ENCODE assay signal across 11 cellular contexts in the genomic region with DNA sequence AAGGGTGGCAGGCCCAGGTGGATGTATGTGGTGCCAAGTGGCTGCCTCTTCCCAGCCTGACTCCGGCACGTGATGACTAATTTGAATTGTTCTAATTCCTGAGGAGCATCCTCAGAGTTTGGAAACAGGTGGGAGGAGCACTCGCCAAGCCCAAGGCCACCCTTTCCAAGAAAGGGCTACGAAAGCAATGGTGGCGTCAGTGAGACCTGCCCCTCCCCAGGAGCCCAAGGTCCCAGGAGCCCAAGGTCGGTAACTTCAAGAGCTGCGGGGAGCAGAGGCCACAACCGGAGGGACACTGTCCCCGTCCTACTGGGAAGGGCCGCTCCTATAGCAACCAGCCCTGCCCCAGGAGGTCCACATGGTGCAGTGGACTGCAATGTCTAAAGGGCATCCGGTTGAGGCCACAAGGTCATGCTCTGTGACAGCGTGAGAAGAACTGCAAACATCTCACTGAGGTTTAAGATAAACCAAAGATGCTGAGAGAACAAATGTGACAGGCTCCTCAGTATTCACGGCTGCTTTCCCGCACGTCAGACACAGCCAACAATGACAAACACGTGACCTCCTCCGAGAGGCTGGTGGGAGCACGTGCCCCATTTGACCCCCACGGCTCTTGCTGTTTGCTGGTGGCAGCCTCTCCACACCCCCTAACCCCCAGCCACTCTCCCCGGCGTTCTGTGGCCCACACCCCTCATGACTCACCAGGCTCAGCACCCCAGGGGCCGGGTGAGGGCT.
DNase-seq lines count a peak whose midpoint lies in the region; ATAC-seq and TF ChIP-seq lines count a peak whose summit lies in the region.
"Had no signal": no experiment of that assay in that cellular context is flagged by ENCODE, and none has a peak within 500 bp of the region (broad histone marks: within the 10 kb centered on the region; RNA-seq: fewer than 3 reads in every experiment).

No MANE protein-coding gene starts in this region.

- no peaks in the 10 kb centered on the region for H3K27me3 ChIP-seq in RWPE2 (ENCODE audit: insufficient read depth, poor library complexity, severe bottlenecking)
- no peaks in the 10 kb centered on the region for H3K27me3 ChIP-seq in esophagus squamous epithelium
- no peaks in the 10 kb centered on the region for H3K27me3 ChIP-seq in CD4-positive, alpha-beta T cell (ENCODE audit: control insufficient read depth, insufficient read depth, low read length)
- H3K27me3 ChIP-seq: BLaER1 treated with 17β-estradiol and CSF1 and Interleukin-3, amounts not matched to agents 10 nM and 100 nM had no signal

- DNase-seq in AG10803 (ENCODE audit: low read depth), result peak; percentile 44
- DNase-seq in RWPE2 (ENCODE audit: low spot score), result no peak
- DNase-seq in esophagus squamous epithelium (lab: John Stamatoyannopoulos, UW), result no peak
- no peak for DNase-seq in natural killer cell treated with Interleukin-12 subunit alpha and Interleukin-12 subunit beta and Interleukin-15 and Interleukin-18, amount 100 ng/mL, for 72 hours (ENCODE audit: low spot score)
- DNase-seq in CD4-positive, alpha-beta T cell, result no peak
- DNase-seq in SKM-1 (lab: John Stamatoyannopoulos, UW; ENCODE audit: unreplicated experiment), result no peak
- DNase-seq: activated naive CD4-positive, alpha-beta T cell treated with anti-CD3 and anti-CD28 coated beads for 36 hours; SIG-M5 had no signal

- H3K9me3 Mint-ChIP-seq in natural killer cell treated with Interleukin-12 subunit alpha and Interleukin-12 subunit beta and Interleukin-15 and Interleukin-18, amount 100 ng/mL, for 72 hours, result no peaks in the 10 kb centered on the region
- H3K9me3 Mint-ChIP-seq in CD4-positive, alpha-beta T cell, result no peaks in the 10 kb centered on the region
- H3K9me3 Mint-ChIP-seq: activated naive CD4-positive, alpha-beta T cell treated with anti-CD3 and anti-CD28 coated beads for 36 hours had no signal

- H3K27ac ChIP-seq in RWPE2 (ENCODE audit: poor library complexity, severe bottlenecking) (peak overlapping the region; percentile 99), esophagus squamous epithelium (peak overlapping the region; percentile 46 to 85 (median 74))
- H3K27ac ChIP-seq in CD4-positive, alpha-beta T cell (ENCODE audit: low read depth, low read length), result no peak overlapping the region

- no peaks in the 10 kb centered on the region for H3K27me3 Mint-ChIP-seq in natural killer cell treated with Interleukin-12 subunit alpha and Interleukin-12 subunit beta and Interleukin-15 and Interleukin-18, amount 100 ng/mL, for 72 hours
- no peaks in the 10 kb centered on the region for H3K27me3 Mint-ChIP-seq in CD4-positive, alpha-beta T cell

- no peak overlapping the region for H3K27ac Mint-ChIP-seq in natural killer cell treated with Interleukin-12 subunit alpha and Interleukin-12 subunit beta and Interleukin-15 and Interleukin-18, amount 100 ng/mL, for 72 hours
- no peak overlapping the region for H3K27ac Mint-ChIP-seq in CD4-positive, alpha-beta T cell
- H3K27ac Mint-ChIP-seq: activated naive CD4-positive, alpha-beta T cell treated with anti-CD3 and anti-CD28 coated beads for 36 hours had no signal

- H3K4me3 ChIP-seq in AG10803 (ENCODE audit: low read length) (no peak overlapping the region), RWPE2 (ENCODE audit: severe bottlenecking) (no peak overlapping the region), esophagus squamous epithelium (no peak overlapping the region)
- H3K4me3 ChIP-seq: BLaER1 treated with 17β-estradiol and CSF1 and Interleukin-3, amounts not matched to agents 10 nM and 100 nM had no signal

- POLR2A ChIA-PET in CD4-positive, alpha-beta T cell (lab: Charles Lee), result no interaction called here

- H3K4me1 Mint-ChIP-seq in natural killer cell treated with Interleukin-12 subunit alpha and Interleukin-12 subunit beta and Interleukin-15 and Interleukin-18, amount 100 ng/mL, for 72 hours (ENCODE audit: low read depth in 2 of 2), result peaks cover 31 to 38% of the 10 kb centered on the region in 2 donors
- H3K4me1 Mint-ChIP-seq in CD4-positive, alpha-beta T cell (ENCODE audit: low read depth), result peaks cover 25% of the 10 kb centered on the region

- ATAC-seq in RWPE2 (ENCODE audit: low read depth) (peak; percentile 65), HG02571 (IDR thresholded peaks at IDR 0.05; ENCODE audit: unreplicated experiment) (no peak), GM19395 (IDR thresholded peaks at IDR 0.05; ENCODE audit: unreplicated experiment) (no peak)
- ATAC-seq in natural killer cell treated with Interleukin-12 subunit alpha and Interleukin-12 subunit beta and Interleukin-15 and Interleukin-18, amount 100 ng/mL, for 72 hours, result peak; percentile 52 to 61
- ATAC-seq in CD4-positive, alpha-beta T cell (ENCODE audit: poor library complexity), result no peak

- TF ChIP-seq CTCF in AG10803 (conservative IDR thresholded peaks at IDR 0.05; ENCODE audit: low read length) (no peak), RWPE2 (IDR thresholded peaks at IDR 0.05; ENCODE audit: poor library complexity, severe bottlenecking) (no peak), esophagus squamous epithelium (IDR thresholded peaks at IDR 0.05) (no peak)
- TF ChIP-seq CTCF in CD4-positive, alpha-beta T cell (IDR thresholded peaks at IDR 0.05), result no peak

- intact Hi-C loops in esophagus squamous epithelium (cut with DNase I), result no loop called here
- intact Hi-C loops in CD4-positive, alpha-beta T cell (cut with DNase I, micrococcal nuclease), result loop anchor here in 1 of 2 experiments (2.0 kb wide), 1 partner anchor 103 kb away; no protein-coding TSS in a partner anchor

- H3K36me3 ChIP-seq in RWPE2 (ENCODE audit: low read depth) (no peaks in the 10 kb centered on the region), esophagus squamous epithelium (no peaks in the 10 kb centered on the region)

- no peak for TF ChIP-seq POLR2A in esophagus squamous epithelium (IDR thresholded peaks at IDR 0.05)

- no peak overlapping the region for H3K4me3 Mint-ChIP-seq in natural killer cell treated with Interleukin-12 subunit alpha and Interleukin-12 subunit beta and Interleukin-15 and Interleukin-18, amount 100 ng/mL, for 72 hours
- H3K4me3 Mint-ChIP-seq in CD4-positive, alpha-beta T cell, result no peak overlapping the region
- H3K4me3 Mint-ChIP-seq: activated naive CD4-positive, alpha-beta T cell treated with anti-CD3 and anti-CD28 coated beads for 36 hours had no signal

- 57 to 58% methylated on average over 2 to 12 of the region's 22 CpGs for WGBS in esophagus squamous epithelium, 2 donors

- CTCF ChIA-PET in CD4-positive, alpha-beta T cell (lab: Charles Lee), result no interaction called here

- H3K4me1 ChIP-seq in RWPE2 (ENCODE audit: insufficient read depth, poor library complexity, severe bottlenecking) (peaks cover 82% of the 10 kb centered on the region), esophagus squamous epithelium (peaks cover 34 to 97% (median 52%) of the 10 kb centered on the region in 3 donors)

- H3K9me3 ChIP-seq in RWPE2 (ENCODE audit: severe bottlenecking) (no peaks in the 10 kb centered on the region), esophagus squamous epithelium (no peaks in the 10 kb centered on the region)
- no peaks in the 10 kb centered on the region for H3K9me3 ChIP-seq in CD4-positive, alpha-beta T cell (ENCODE audit: control insufficient read depth, low read length)
- H3K9me3 ChIP-seq: BLaER1 treated with 17β-estradiol and CSF1 and Interleukin-3, amounts not matched to agents 10 nM and 100 nM had no signal

- no peaks in the 10 kb centered on the region for H3K36me3 Mint-ChIP-seq in natural killer cell treated with Interleukin-12 subunit alpha and Interleukin-12 subunit beta and Interleukin-15 and Interleukin-18, amount 100 ng/mL, for 72 hours
- H3K36me3 Mint-ChIP-seq in CD4-positive, alpha-beta T cell (ENCODE audit: low read depth), result no peaks in the 10 kb centered on the region

Comparison
In these comparisons a context has a peak if more than half of its experiments do, and no peak if none do; other contexts are left out.
1. ATAC-seq: peak in RWPE2 (single experiment) and natural killer cell treated with Interleukin-12 subunit alpha and Interleukin-12 subunit beta and Interleukin-15 and Interleukin-18, amount 100 ng/mL, for 72 hours (2 of 2); none in CD4-positive, alpha-beta T cell (single experiment), HG02571 (single experiment) and GM19395 (single experiment).